18 cellular contexts compared by ENCODE assay signal in genomic region chr1:116811321-116811720, GRCh38. TPM values are rescaled to one million over a fixed set of nuclear protein-coding genes. Genes with fewer than 3 reads are reported as not detected.
A peak's percentile ranks its signal among the peaks of the same experiment; 100 is the strongest.
DNase-seq lines count a peak whose midpoint lies in the region; ATAC-seq lines count a peak whose summit lies in the region.
"Had no signal": no experiment of that assay in that cellular context is flagged by ENCODE, and none has a peak within 500 bp of the region (broad histone marks: within the 10 kb centered on the region; RNA-seq: fewer than 3 reads in every experiment).

No MANE protein-coding gene starts in this region.

- H3K4me1 Mint-ChIP-seq in activated CD4-positive, alpha-beta T cell treated with anti-CD3 and anti-CD28 coated beads for 36 hours: peaks cover 84% of the 10 kb centered on the region
- peaks cover 95% of the 10 kb centered on the region for H3K4me1 Mint-ChIP-seq in stimulated activated naive CD8-positive, alpha-beta T cell treated with anti-CD3 and anti-CD28 coated beads, Interleukin-15, Interleukin-2, amounts not matched to agents 100 ng/mL and 50 ng/mL, for 24 hours (ENCODE audit: low read depth)
- peaks cover 92% of the 10 kb centered on the region for H3K4me1 Mint-ChIP-seq in activated naive CD8-positive, alpha-beta T cell treated with anti-CD3 and anti-CD28 coated beads, Interleukin-2, amount 50 U/mL, for 24 hours

- H3K27me3 Mint-ChIP-seq in activated CD4-positive, alpha-beta T cell treated with anti-CD3 and anti-CD28 coated beads for 36 hours: no peaks in the 10 kb centered on the region
- H3K27me3 Mint-ChIP-seq in stimulated activated naive CD8-positive, alpha-beta T cell treated with anti-CD3 and anti-CD28 coated beads, Interleukin-15, Interleukin-2, amounts not matched to agents 100 ng/mL and 50 ng/mL, for 24 hours: no peaks in the 10 kb centered on the region
- H3K27me3 Mint-ChIP-seq in activated naive CD8-positive, alpha-beta T cell treated with anti-CD3 and anti-CD28 coated beads, Interleukin-2, amount 50 U/mL, for 24 hours: no peaks in the 10 kb centered on the region

- ATAC-seq in activated CD4-positive, alpha-beta T cell treated with anti-CD3 and anti-CD28 coated beads for 36 hours: no peak
- no peak for ATAC-seq in stimulated activated naive CD8-positive, alpha-beta T cell treated with anti-CD3 and anti-CD28 coated beads, Interleukin-15, Interleukin-2, amounts not matched to agents 100 U/mL and 50 U/mL, for 24 hours
- ATAC-seq in activated naive CD8-positive, alpha-beta T cell treated with anti-CD3 and anti-CD28 coated beads, Interleukin-2, amount 50 U/mL, for 24 hours: no peak
- ATAC-seq in HG02759 (IDR thresholded peaks at IDR 0.05; ENCODE audit: unreplicated experiment): no peak
- no peak for ATAC-seq in sciatic nerve

- peak overlapping the region; percentile 55 for H3K27ac Mint-ChIP-seq in activated CD4-positive, alpha-beta T cell treated with anti-CD3 and anti-CD28 coated beads for 36 hours
- H3K27ac Mint-ChIP-seq in stimulated activated naive CD8-positive, alpha-beta T cell treated with anti-CD3 and anti-CD28 coated beads, Interleukin-15, Interleukin-2, amounts not matched to agents 100 ng/mL and 50 ng/mL, for 24 hours: peak overlapping the region; percentile 81
- H3K27ac Mint-ChIP-seq in activated naive CD8-positive, alpha-beta T cell treated with anti-CD3 and anti-CD28 coated beads, Interleukin-2, amount 50 U/mL, for 24 hours: peak overlapping the region; percentile 93

- H3K4me3 Mint-ChIP-seq in activated CD4-positive, alpha-beta T cell treated with anti-CD3 and anti-CD28 coated beads for 36 hours: no peak overlapping the region
- H3K4me3 Mint-ChIP-seq in stimulated activated naive CD8-positive, alpha-beta T cell treated with anti-CD3 and anti-CD28 coated beads, Interleukin-15, Interleukin-2, amounts not matched to agents 100 ng/mL and 50 ng/mL, for 24 hours: no peak overlapping the region
- H3K4me3 Mint-ChIP-seq in activated naive CD8-positive, alpha-beta T cell treated with anti-CD3 and anti-CD28 coated beads, Interleukin-2, amount 50 U/mL, for 24 hours: no peak overlapping the region

- peaks cover 23% of the 10 kb centered on the region for H3K9me3 Mint-ChIP-seq in activated CD4-positive, alpha-beta T cell treated with anti-CD3 and anti-CD28 coated beads for 36 hours (ENCODE audit: low read depth)
- peaks cover 21% of the 10 kb centered on the region for H3K9me3 Mint-ChIP-seq in stimulated activated naive CD8-positive, alpha-beta T cell treated with anti-CD3 and anti-CD28 coated beads, Interleukin-15, Interleukin-2, amounts not matched to agents 100 ng/mL and 50 ng/mL, for 24 hours
- peaks cover 32% of the 10 kb centered on the region for H3K9me3 Mint-ChIP-seq in activated naive CD8-positive, alpha-beta T cell treated with anti-CD3 and anti-CD28 coated beads, Interleukin-2, amount 50 U/mL, for 24 hours

- CTCF ChIA-PET in activated CD4-positive, alpha-beta T cell treated with anti-CD3 and anti-CD28 coated beads for 36 hours (lab: Charles Lee): no interaction called here

- intact Hi-C loops in activated CD4-positive, alpha-beta T cell treated with anti-CD3 and anti-CD28 coated beads for 36 hours (cut with DNase I, micrococcal nuclease): no loop called here
- intact Hi-C loops in sciatic nerve (cut with DNase I): no loop called here

- no peak for DNase-seq in activated CD4-positive, alpha-beta T cell treated with anti-CD3 and anti-CD28 coated beads for 36 hours
- no peak for DNase-seq in activated CD4-positive, alpha-beta T cell treated with anti-CD3 and anti-CD28 coated beads for 4 hours
- no peak for DNase-seq in stimulated activated naive CD8-positive, alpha-beta T cell treated with anti-CD3 and anti-CD28 coated beads, Interleukin-15, Interleukin-2, amounts not matched to agents 100 U/mL and 50 U/mL, for 24 hours
- no peak for DNase-seq in activated naive CD8-positive, alpha-beta T cell treated with anti-CD3 and anti-CD28 coated beads, Interleukin-2, amount 50 U/mL, for 24 hours
- no peak for DNase-seq in sciatic nerve (ENCODE audit: low spot score)
- no peak for DNase-seq in CD1c-positive myeloid dendritic cell (ENCODE audit: extremely low spot score)
- DNase-seq: 8988T, Caco-2, GF-D8, GM23248, MV-4-11, NCI-H1436, NCI-H2029 treated with DMSO at 0.1 percent for 48 hours, NCI-H510A, NCI-H82 had no signal

- H3K36me3 Mint-ChIP-seq in activated CD4-positive, alpha-beta T cell treated with anti-CD3 and anti-CD28 coated beads for 36 hours (ENCODE audit: low read depth): peaks cover 37% of the 10 kb centered on the region
- peaks cover 41% of the 10 kb centered on the region for H3K36me3 Mint-ChIP-seq in stimulated activated naive CD8-positive, alpha-beta T cell treated with anti-CD3 and anti-CD28 coated beads, Interleukin-15, Interleukin-2, amounts not matched to agents 100 ng/mL and 50 ng/mL, for 24 hours (ENCODE audit: low read depth)
- peaks cover 35% of the 10 kb centered on the region for H3K36me3 Mint-ChIP-seq in activated naive CD8-positive, alpha-beta T cell treated with anti-CD3 and anti-CD28 coated beads, Interleukin-2, amount 50 U/mL, for 24 hours (ENCODE audit: low read depth)

- POLR2A ChIA-PET in activated CD4-positive, alpha-beta T cell treated with anti-CD3 and anti-CD28 coated beads for 36 hours (lab: Charles Lee): interaction anchor here (0.9 to 5.5 kb wide), 2 partner anchors 48 to 73 kb away, joined by 8 to 72 read pairs; no protein-coding TSS in a partner anchor

RNA-seq across cellular contexts. Expression of gene CD2, which starts 57.1 kb away (rescaled TPM):
- 100 to 1,000 TPM; 287 to 291 TPM for total RNA-seq in activated CD4-positive, alpha-beta T cell treated with anti-CD3 and anti-CD28 coated beads for 36 hours
- total RNA-seq in sciatic nerve: 2.1 TPM
- total RNA-seq: Caco-2, GM23248, HT1080 had no signal

Comparison
In these comparisons a context has a peak if more than half of its experiments do, and no peak if none do; other contexts are left out.
1. RNA of gene CD2, which starts 57.1 kb away (total RNA-seq): 287 to 291 TPM in activated CD4-positive, alpha-beta T cell treated with anti-CD3 and anti-CD28 coated beads for 36 hours; 2.1 TPM in sciatic nerve (single experiment); every median in the first group is over 10 times any median in the second.
2. Peak in every context shown above with its lines, with median percentiles within 50 percentile points of each other: H3K27ac Mint-ChIP-seq.